Comparison of ENCODE assay signal across 2 cellular contexts in genomic region chr20:63860325-63861051, GRCh38.
TF ChIP-seq lines count a peak whose summit lies in the region.

No MANE protein-coding gene starts in this region.

TF ChIP-seq in GM12891, 5 proteins besides CTCF, POLR2A, EP300 and RAD21:
- TF ChIP-seq POLR2AphosphoS5 (IDR thresholded peaks at IDR 0.05; ENCODE audit: low read depth, low read length) = no peak
- no peak for TF ChIP-seq POU2F2 (IDR thresholded peaks at IDR 0.05; ENCODE audit: low read depth, low read length)
- TF ChIP-seq SPI1 (IDR thresholded peaks at IDR 0.05; ENCODE audit: low read depth, low read length) = 0 out of 2 replicates have a peak, but pooled peaks have one; percentile 2
- TF ChIP-seq TAF1 (IDR thresholded peaks at IDR 0.05; ENCODE audit: low read depth, low read length) = no peak
- TF ChIP-seq PAX5 (IDR thresholded peaks at IDR 0.05; ENCODE audit: insufficient read depth, low read length, severe bottlenecking) = no peak

TF ChIP-seq in H1, 55 proteins besides CTCF, POLR2A, EP300 and RAD21:
- no peak for TF ChIP-seq KDM5A (IDR thresholded peaks at IDR 0.05; ENCODE audit: low read length)
- no peak for TF ChIP-seq PHF8 (conservative IDR thresholded peaks at IDR 0.05; ENCODE audit: low read depth, low read length)
